In genomic region chr11:16184588-16184987, GRCh38 we compare ENCODE assay signal across 10 cellular contexts.
DNase-seq lines count a peak whose midpoint lies in the region; ATAC-seq and TF ChIP-seq lines count a peak whose summit lies in the region.
"Had no signal": no experiment of that assay in that cellular context is flagged by ENCODE, and none has a peak within 500 bp of the region (broad histone marks: within the 10 kb centered on the region; RNA-seq: fewer than 3 reads in every experiment).

No MANE protein-coding gene starts in this region.

- H3K36me3 ChIP-seq in skeletal muscle tissue (ENCODE audit: control insufficient read depth in 3 of 3, insufficient read depth in 3 of 3, low read length in 3 of 3), result no peaks in the 10 kb centered on the region

- no peak for ATAC-seq in GM21723 (IDR thresholded peaks at IDR 0.05; ENCODE audit: unreplicated experiment)
- ATAC-seq: T-helper 17 cell had no signal

- peaks cover 8 to 23% (median 18%) of the 10 kb centered on the region in 3 donors for H3K4me1 ChIP-seq in skeletal muscle tissue (ENCODE audit: control insufficient read depth in 3 of 3, insufficient read depth in 3 of 3, low read length in 3 of 3)

- no peaks in the 10 kb centered on the region for H3K9me3 ChIP-seq in skeletal muscle tissue (ENCODE audit: control insufficient read depth in 3 of 3, low read length in 3 of 3)

- POLR2A ChIA-PET in RWPE1 (lab: Yijun Ruan, JAX; ENCODE audit: low non-redundant PET), result no interaction called here

- H3K9ac ChIP-seq in skeletal muscle tissue (ENCODE audit: low read depth in 1 of 3, low read length in 3 of 3), result peak overlapping the region in 1 of 3 donors; percentile 65

- H3K4me3 ChIP-seq in fibroblast of villous mesenchyme (ENCODE audit: low read depth, low read length), result no peak overlapping the region
- no peak overlapping the region for H3K4me3 ChIP-seq in skeletal muscle tissue (ENCODE audit: low read length in 3 of 3)

- peak; percentile 20 for DNase-seq in NCI-H2227 (lab: John Stamatoyannopoulos, UW; ENCODE audit: unreplicated experiment)
- no peak for DNase-seq in NCI-H2227 treated with DMSO at 0.1 percent for 48 hours (lab: John Stamatoyannopoulos, UW)
- peak; percentile 51 for DNase-seq in RWPE1 (ENCODE audit: low spot score)
- peak; percentile 64 for DNase-seq in fibroblast of villous mesenchyme (ENCODE audit: low read depth)
- no peak for DNase-seq in NCI-H128 (lab: John Stamatoyannopoulos, UW; ENCODE audit: unreplicated experiment)
- no peak for DNase-seq in DMS79 (lab: John Stamatoyannopoulos, UW)
- DNase-seq: Kasumi-1, T-helper 17 cell had no signal

- H3K27me3 ChIP-seq in skeletal muscle tissue (ENCODE audit: control insufficient read depth in 3 of 3, insufficient read depth in 3 of 3, low read length in 3 of 3), result no peaks in the 10 kb centered on the region

- TF ChIP-seq CTCF in RWPE1 (conservative IDR thresholded peaks at IDR 0.05; ENCODE audit: low read depth), result no peak
- TF ChIP-seq CTCF in fibroblast of villous mesenchyme (IDR thresholded peaks at IDR 0.05; ENCODE audit: insufficient read depth, low read depth, low read length), result no peak

- H3K27ac ChIP-seq in RWPE1, result no peak overlapping the region
- H3K27ac ChIP-seq in skeletal muscle tissue (ENCODE audit: low read depth, low read length), result peak overlapping the region; percentile 1

- CTCF ChIA-PET in RWPE1 (lab: Yijun Ruan, JAX), result interaction anchor here (0.5 kb wide), 1 partner anchor 10 kb away, joined by 3 read pairs; no protein-coding TSS in a partner anchor

Comparison
In these comparisons a context has a peak if more than half of its experiments do, and no peak if none do; other contexts are left out.
1. DNase-seq: peak in NCI-H2227 (single experiment), RWPE1 (single experiment) and fibroblast of villous mesenchyme (single experiment); none in NCI-H2227 treated with DMSO at 0.1 percent for 48 hours (single experiment), NCI-H128 (single experiment) and DMS79 (single experiment).